In the genomic region with DNA sequence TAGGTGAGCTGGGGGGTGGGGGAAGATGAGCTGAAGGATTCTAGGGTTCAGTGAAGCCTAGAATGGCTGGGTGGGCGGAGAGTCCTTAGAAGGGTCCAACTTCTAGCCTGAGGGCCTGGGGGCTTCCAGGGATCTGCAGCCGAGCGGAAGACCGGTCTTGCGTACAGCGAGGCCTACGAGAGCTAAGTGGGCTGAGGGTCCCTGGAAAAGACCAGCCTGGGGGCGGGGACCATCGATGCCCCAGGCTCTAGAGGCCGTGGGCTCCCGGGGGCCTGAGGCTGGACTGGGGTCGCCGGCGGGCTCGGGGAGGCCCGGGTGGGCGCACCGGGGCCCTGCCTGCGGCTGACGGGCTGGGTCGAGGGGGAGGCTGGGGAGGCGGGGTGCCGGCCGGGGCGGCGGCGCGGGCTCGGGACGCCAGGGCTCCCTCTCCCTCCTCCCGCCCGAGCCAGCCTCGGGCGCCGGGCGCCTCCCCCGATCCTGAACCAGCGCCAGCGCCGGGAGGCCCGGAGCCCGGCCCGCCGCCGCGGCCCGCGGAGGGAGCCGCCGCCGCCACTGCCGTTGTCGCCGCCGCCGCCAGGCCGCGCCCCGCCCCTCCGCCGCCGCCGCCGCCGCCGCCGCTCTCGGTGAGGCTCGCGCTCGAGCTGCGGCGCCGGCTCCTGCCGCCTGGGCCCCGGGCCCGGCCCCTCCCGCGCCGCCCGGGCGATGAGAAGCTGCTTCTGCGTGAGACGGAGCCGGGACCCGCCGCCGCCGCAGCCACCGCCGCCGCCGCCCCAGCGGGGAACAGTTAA, we compare ENCODE assay signal across 8 cellular contexts. TPM values are rescaled to one million over a fixed set of nuclear protein-coding genes. Genes with fewer than 3 reads are reported as not detected.
DNase-seq lines count a peak whose midpoint lies in the region; ATAC-seq and TF ChIP-seq lines count a peak whose summit lies in the region.

A gene with protein sequence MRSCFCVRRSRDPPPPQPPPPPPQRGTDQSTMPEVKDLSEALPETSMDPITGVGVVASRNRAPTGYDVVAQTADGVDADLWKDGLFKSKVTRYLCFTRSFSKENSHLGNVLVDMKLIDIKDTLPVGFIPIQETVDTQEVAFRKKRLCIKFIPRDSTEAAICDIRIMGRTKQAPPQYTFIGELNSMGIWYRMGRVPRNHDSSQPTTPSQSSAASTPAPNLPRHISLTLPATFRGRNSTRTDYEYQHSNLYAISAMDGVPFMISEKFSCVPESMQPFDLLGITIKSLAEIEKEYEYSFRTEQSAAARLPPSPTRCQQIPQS (plus strand): TSS at position 602 of the 788 bp plus-strand sequence. CDS start 101 bp downstream, at position 703.

- peak within 1 kb of the TSS; percentile 77 for H3K4me3 ChIP-seq in AG10803 (ENCODE audit: low read length)
- H3K4me3 ChIP-seq in colonic mucosa, result peak within 1 kb of the TSS; percentile 49
- peak within 1 kb of the TSS in 2 of 3 donors; percentile 50 to 90 for H3K4me3 ChIP-seq in liver (ENCODE audit: low read depth in 1 of 3, low read length in 3 of 3)

- H3K9ac ChIP-seq in colonic mucosa (ENCODE audit: low read depth in 2 of 2, low read length in 2 of 2) (peak within 1 kb of the TSS; percentile 76 to 86), liver (ENCODE audit: low read depth in 1 of 2, low read length in 2 of 2) (no peak within 1 kb of the TSS)

- DNase-seq in AG10803 (ENCODE audit: low read depth), result peak; percentile 35
- DNase-seq in activated CD4-positive, alpha-beta T cell treated with anti-CD3 and anti-CD28 coated beads for 1 hour, result peak; percentile 35
- peak; percentile 33 for DNase-seq in colonic mucosa
- peak; percentile 40 for DNase-seq in stimulated activated CD4-positive, alpha-beta T cell treated with anti-CD3 and anti-CD28 coated beads, Interleukin-4, amount 100 ng/mL, for 24 hours
- no peak for DNase-seq in cortex of kidney (lab: John Stamatoyannopoulos, UW)

- no peaks in the 10 kb centered on the region for H3K27me3 ChIP-seq in colonic mucosa
- H3K27me3 ChIP-seq in liver (ENCODE audit: control insufficient read depth in 4 of 4, insufficient read depth in 4 of 4, low read length in 3 of 4), result no peaks in the 10 kb centered on the region

- ATAC-seq in HG03159 (IDR thresholded peaks at IDR 0.05; ENCODE audit: unreplicated experiment) (peak; percentile 52), HG03039 (IDR thresholded peaks at IDR 0.05; ENCODE audit: unreplicated experiment) (no peak)

- intact Hi-C loops in colonic mucosa (cut with DNase I), result no loop called here

- H3K27ac ChIP-seq in colonic mucosa (peak within 1 kb of the TSS; percentile 58), liver (ENCODE audit: low read depth in 1 of 2, low read length in 2 of 2) (no peak within 1 kb of the TSS)

- no peaks in the 10 kb centered on the region for H3K9me3 ChIP-seq in colonic mucosa
- peaks cover 0 to 9% (median 4%) of the 10 kb centered on the region in 4 donors for H3K9me3 ChIP-seq in liver (ENCODE audit: control insufficient read depth in 4 of 4, low read length in 3 of 4)

- 7% methylated on average over 94 of the region's 94 CpGs for WGBS in liver

- TF ChIP-seq CTCF in AG10803 (conservative IDR thresholded peaks at IDR 0.05; ENCODE audit: low read length) (no peak), colonic mucosa (IDR thresholded peaks at IDR 0.05) (no peak), liver (IDR thresholded peaks at IDR 0.05; ENCODE audit: low read depth, low read length, missing input control) (no peak)

- TF ChIP-seq RAD21 in liver (IDR thresholded peaks at IDR 0.05), result no peak

- no peaks in the 10 kb centered on the region for H3K36me3 ChIP-seq in colonic mucosa
- no peaks in the 10 kb centered on the region for H3K36me3 ChIP-seq in liver (ENCODE audit: control insufficient read depth in 4 of 4, insufficient read depth in 3 of 4, low read depth in 1 of 4, low read length in 3 of 4)

- no peaks in the 10 kb centered on the region for H3K4me1 ChIP-seq in colonic mucosa
- H3K4me1 ChIP-seq in liver (ENCODE audit: control insufficient read depth in 4 of 4, insufficient read depth in 4 of 4, low read length in 3 of 4), result peaks cover 0 to 8% (median 3%) of the 10 kb centered on the region in 4 donors

TF ChIP-seq in liver, 16 proteins besides CTCF, POLR2A, EP300 and RAD21:
- no peak for TF ChIP-seq REST (IDR thresholded peaks at IDR 0.05)
- TF ChIP-seq FOXA2 (IDR thresholded peaks at IDR 0.05), result no peak
- no peak for TF ChIP-seq GABPA (IDR thresholded peaks at IDR 0.05 in 1 of 2, conservative IDR thresholded peaks at IDR 0.05 in 1 of 2)
- TF ChIP-seq NR2F2 (IDR thresholded peaks at IDR 0.05), result no peak
- TF ChIP-seq, protein P1, sequence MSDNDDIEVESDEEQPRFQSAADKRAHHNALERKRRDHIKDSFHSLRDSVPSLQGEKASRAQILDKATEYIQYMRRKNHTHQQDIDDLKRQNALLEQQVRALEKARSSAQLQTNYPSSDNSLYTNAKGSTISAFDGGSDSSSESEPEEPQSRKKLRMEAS (IDR thresholded peaks at IDR 0.05), result no peak
- no peak for TF ChIP-seq YY1 (IDR thresholded peaks at IDR 0.05)
- no peak for TF ChIP-seq TAF1 (conservative IDR thresholded peaks at IDR 0.05)
- TF ChIP-seq HNF4A (conservative IDR thresholded peaks at IDR 0.05), result no peak
- TF ChIP-seq EGR1 (IDR thresholded peaks at IDR 0.05; ENCODE audit: low read depth in 2 of 2), result no peak
- TF ChIP-seq, protein P2, sequence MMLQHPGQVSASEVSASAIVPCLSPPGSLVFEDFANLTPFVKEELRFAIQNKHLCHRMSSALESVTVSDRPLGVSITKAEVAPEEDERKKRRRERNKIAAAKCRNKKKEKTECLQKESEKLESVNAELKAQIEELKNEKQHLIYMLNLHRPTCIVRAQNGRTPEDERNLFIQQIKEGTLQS (IDR thresholded peaks at IDR 0.05), result no peak
- no peak for TF ChIP-seq SP1 (IDR thresholded peaks at IDR 0.05)
- no peak for TF ChIP-seq RXRA (IDR thresholded peaks at IDR 0.05)
- no peak for TF ChIP-seq HNF4G (IDR thresholded peaks at IDR 0.05)
- TF ChIP-seq FOXA1 (IDR thresholded peaks at IDR 0.05), result no peak
TF ChIP-seq in liver: peak in this region for 0.

RNA-seq across cellular contexts. Expression of the gene that starts here (rescaled TPM):
- total RNA-seq in colonic mucosa, result 10 to 100 TPM in 1 of 2 donors, 1 to 10 TPM in 1; 9.8 to 15.8 TPM
- 10 to 100 TPM; 10.5 to 12.4 TPM for total RNA-seq in liver
- 1 to 10 TPM; 5.3 to 6.4 TPM for polyA plus RNA-seq in liver

Comparison
In these comparisons a context has a peak if more than half of its experiments do, and no peak if none do; other contexts are left out.
1. H3K9ac ChIP-seq: peak in colonic mucosa (2 of 2); none in liver (0 of 2).
2. Peak in every context shown above with its lines, with median percentiles within 50 percentile points of each other: H3K4me3 ChIP-seq.